In genomic region chr17:39261286-39261685, GRCh38 we compare ENCODE assay signal across 9 cellular contexts. TPM values are rescaled to one million over a fixed set of nuclear protein-coding genes. Genes with fewer than 3 reads are reported as not detected.
DNase-seq lines count a peak whose midpoint lies in the region; ATAC-seq and TF ChIP-seq lines count a peak whose summit lies in the region.
"Had no signal": no experiment of that assay in that cellular context is flagged by ENCODE, and none has a peak within 500 bp of the region (broad histone marks: within the 10 kb centered on the region; RNA-seq: fewer than 3 reads in every experiment).

No MANE protein-coding gene starts in this region.

- H3K9me3 ChIP-seq in left ventricle myocardium inferior (replicated peaks) = no peaks in the 10 kb centered on the region
- no peaks in the 10 kb centered on the region for H3K9me3 ChIP-seq in testis

- TF ChIP-seq CTCF in left ventricle myocardium inferior (IDR thresholded peaks at IDR 0.05; ENCODE audit: borderline replicate concordance) = peak; percentile 15
- TF ChIP-seq CTCF in chondrocyte (IDR thresholded peaks at IDR 0.05) = peak; percentile 48
- peak in 1 of 3 experiments; percentile 19 for TF ChIP-seq CTCF in testis (IDR thresholded peaks at IDR 0.05)

- H3K36me3 ChIP-seq in left ventricle myocardium inferior (peaks cover 83% of the 10 kb centered on the region), testis (ENCODE audit: low read depth, missing control alignments) (no peaks in the 10 kb centered on the region)

- H3K36me3 Mint-ChIP-seq in chondrocyte (ENCODE audit: low read depth) = peaks cover 29% of the 10 kb centered on the region

- H3K4me3 ChIP-seq in left ventricle myocardium inferior (no peak overlapping the region), testis (no peak overlapping the region)

- intact Hi-C loops in left ventricle myocardium inferior (cut with micrococcal nuclease) = no loop called here
- intact Hi-C loops in Right ventricle myocardium inferior (cut with DNase I) = no loop called here
- intact Hi-C loops in testis (cut with DNase I; ENCODE audit: low total_unique reads) = no loop called here

- no peaks in the 10 kb centered on the region for H3K27me3 Mint-ChIP-seq in chondrocyte (ENCODE audit: low read depth)

- 77 to 80% methylated on average over 7 of the region's 7 CpGs for WGBS in testis, 2 donors

- no peak for TF ChIP-seq POLR2A in testis (IDR thresholded peaks at IDR 0.05)

- H3K27ac ChIP-seq in left ventricle myocardium inferior (replicated peaks) (no peak overlapping the region), testis (no peak overlapping the region)

- H3K4me1 ChIP-seq in left ventricle myocardium inferior (peaks cover 20% of the 10 kb centered on the region), testis (no peaks in the 10 kb centered on the region)

- no peak overlapping the region for H3K4me3 Mint-ChIP-seq in chondrocyte (ENCODE audit: unreplicated experiment)

- no peak overlapping the region for H3K27ac Mint-ChIP-seq in chondrocyte (ENCODE audit: unreplicated experiment)

- DNase-seq in left ventricle myocardium inferior = no peak
- DNase-seq in Right ventricle myocardium inferior (ENCODE audit: missing footprints) = no peak
- DNase-seq in NCI-H146 (lab: John Stamatoyannopoulos, UW) = peak; percentile 49
- no peak for DNase-seq in chondrocyte (ENCODE audit: low spot score)
- DNase-seq in testis = peak; percentile 13
- DNase-seq in AML-193 (lab: John Stamatoyannopoulos, UW) = no peak

- H3K27me3 ChIP-seq in left ventricle myocardium inferior (ENCODE audit: low read depth) (no peaks in the 10 kb centered on the region), testis (no peaks in the 10 kb centered on the region)

- ATAC-seq in Right ventricle myocardium inferior (no peak), HG03521 (IDR thresholded peaks at IDR 0.05; ENCODE audit: unreplicated experiment) (no peak), GM18498 (IDR thresholded peaks at IDR 0.05; ENCODE audit: unreplicated experiment) (no peak)

- H3K4me1 Mint-ChIP-seq in chondrocyte (ENCODE audit: low read depth) = no peaks in the 10 kb centered on the region

- H3K9me3 Mint-ChIP-seq in chondrocyte (ENCODE audit: low read depth) = no peaks in the 10 kb centered on the region

RNA-seq across cellular contexts. Expression of gene STAC2, which starts 35.5 kb away (rescaled TPM):
- total RNA-seq in left ventricle myocardium inferior (0.36 TPM), Right ventricle myocardium inferior (2.9 TPM), chondrocyte (0.35 to 1.1 TPM (median 0.44 TPM) in 3 replicates), testis (under 1 TPM; 0.24 to 0.37 TPM)
- 1.1 TPM for polyA plus RNA-seq in testis (ENCODE audit: insufficient read depth, low read depth, low replicate concordance)
- total RNA-seq: dermis microvascular lymphatic vessel endothelial cell had no signal

Comparison
In these comparisons a context has a peak if more than half of its experiments do, and no peak if none do; other contexts are left out.
1. DNase-seq: peak in NCI-H146 (single experiment) and testis (single experiment); none in left ventricle myocardium inferior (single experiment), Right ventricle myocardium inferior (single experiment), chondrocyte (single experiment) and AML-193 (0 of 2).